Comparison of ENCODE assay signal across 17 cellular contexts in genomic region chr20:42441862-42442196, GRCh38.
"Had no signal": no experiment of that assay in that cellular context is flagged by ENCODE, and none has a peak within 500 bp of the region (broad histone marks: within the 10 kb centered on the region; RNA-seq: fewer than 3 reads in every experiment).

No MANE protein-coding gene starts in this region.

- H2AFZ ChIP-seq: parathyroid adenoma had no signal

- H3K9ac ChIP-seq: parathyroid adenoma had no signal

- H3K27ac Mint-ChIP-seq: activated B cell treated with CpG ODN at 0.5 μM for 24 hours; activated CD4-positive, alpha-beta memory T cell treated with anti-CD3 and anti-CD28 coated beads, Interleukin-2, amount 10 ng/mL, durations not matched to agents 7 days and 5 days; activated CD8-positive, alpha-beta memory T cell treated with anti-CD3 and anti-CD28 coated beads, Interleukin-2, amount 10 ng/mL, durations not matched to agents 7 days and 5 days; activated naive CD8-positive, alpha-beta T cell treated with anti-CD3 and anti-CD28 coated beads, Interleukin-2, amount 10 ng/mL, durations not matched to agents 7 days and 5 days had no signal

- H3K27me3 Mint-ChIP-seq: activated B cell treated with CpG ODN at 0.5 μM for 24 hours; activated CD4-positive, alpha-beta memory T cell treated with anti-CD3 and anti-CD28 coated beads, Interleukin-2, amount 10 ng/mL, durations not matched to agents 7 days and 5 days; activated CD8-positive, alpha-beta memory T cell treated with anti-CD3 and anti-CD28 coated beads, Interleukin-2, amount 10 ng/mL, durations not matched to agents 7 days and 5 days; activated naive CD8-positive, alpha-beta T cell treated with anti-CD3 and anti-CD28 coated beads, Interleukin-2, amount 10 ng/mL, durations not matched to agents 7 days and 5 days; stimulated activated naive B cell treated with anti-CD40 and anti-IgM and Interleukin-4, amounts not matched to agents 10 μg/mL and 1 μg/mL and 100 μg/mL, for 72 hours had no signal

- H3K27ac ChIP-seq: brain microvascular endothelial cell, neutrophil, parathyroid adenoma, thyroid gland had no signal

- DNase-seq: activated B cell treated with CpG ODN at 0.5 μM for 24 hours; activated CD4-positive, alpha-beta memory T cell treated with anti-CD3 and anti-CD28 coated beads, Interleukin-2, amount 10 ng/mL, durations not matched to agents 7 days and 5 days; activated CD4-positive, alpha-beta T cell treated with anti-CD3 and anti-CD28 coated beads for 4 hours; activated CD8-positive, alpha-beta memory T cell treated with anti-CD3 and anti-CD28 coated beads, Interleukin-2, amount 10 ng/mL, durations not matched to agents 7 days and 5 days; activated naive CD4-positive, alpha-beta T cell; activated naive CD8-positive, alpha-beta T cell treated with anti-CD3 and anti-CD28 coated beads, Interleukin-2, amount 10 ng/mL, durations not matched to agents 7 days and 5 days; brain microvascular endothelial cell; cerebellar nuclear complex; cortex of kidney; gastrocnemius medialis; kidney; mesendoderm; naive thymus-derived CD8-positive, alpha-beta T cell; stimulated activated naive B cell treated with anti-CD40 and anti-IgM and Interleukin-4, amounts not matched to agents 10 μg/mL and 1 μg/mL and 100 μg/mL, for 72 hours; thyroid gland had no signal

- H3K9me3 ChIP-seq: gastrocnemius medialis, neutrophil, thyroid gland had no signal

- H3K4me1 ChIP-seq: gastrocnemius medialis, thyroid gland had no signal

- H3K4me3 ChIP-seq: gastrocnemius medialis, thyroid gland had no signal

- H3K36me3 ChIP-seq: brain microvascular endothelial cell, gastrocnemius medialis, neutrophil, thyroid gland had no signal

- ATAC-seq: activated CD8-positive, alpha-beta memory T cell treated with anti-CD3 and anti-CD28 coated beads, Interleukin-2, amount 10 ng/mL, durations not matched to agents 7 days and 5 days; gastrocnemius medialis; naive thymus-derived CD8-positive, alpha-beta T cell; stimulated activated naive B cell treated with anti-CD40 and anti-IgM and Interleukin-4, amounts not matched to agents 10 μg/mL and 1 μg/mL and 100 μg/mL, for 72 hours had no signal

- H3K4me1 Mint-ChIP-seq: activated B cell treated with CpG ODN at 0.5 μM for 24 hours; activated CD4-positive, alpha-beta memory T cell treated with anti-CD3 and anti-CD28 coated beads, Interleukin-2, amount 10 ng/mL, durations not matched to agents 7 days and 5 days; activated CD8-positive, alpha-beta memory T cell treated with anti-CD3 and anti-CD28 coated beads, Interleukin-2, amount 10 ng/mL, durations not matched to agents 7 days and 5 days; activated naive CD8-positive, alpha-beta T cell treated with anti-CD3 and anti-CD28 coated beads, Interleukin-2, amount 10 ng/mL, durations not matched to agents 7 days and 5 days; naive thymus-derived CD8-positive, alpha-beta T cell; stimulated activated naive B cell treated with anti-CD40 and anti-IgM and Interleukin-4, amounts not matched to agents 10 μg/mL and 1 μg/mL and 100 μg/mL, for 72 hours had no signal

- H3K4me3 Mint-ChIP-seq: activated B cell treated with CpG ODN at 0.5 μM for 24 hours; activated CD4-positive, alpha-beta memory T cell treated with anti-CD3 and anti-CD28 coated beads, Interleukin-2, amount 10 ng/mL, durations not matched to agents 7 days and 5 days; activated CD8-positive, alpha-beta memory T cell treated with anti-CD3 and anti-CD28 coated beads, Interleukin-2, amount 10 ng/mL, durations not matched to agents 7 days and 5 days; activated naive CD8-positive, alpha-beta T cell treated with anti-CD3 and anti-CD28 coated beads, Interleukin-2, amount 10 ng/mL, durations not matched to agents 7 days and 5 days; naive thymus-derived CD8-positive, alpha-beta T cell; stimulated activated naive B cell treated with anti-CD40 and anti-IgM and Interleukin-4, amounts not matched to agents 10 μg/mL and 1 μg/mL and 100 μg/mL, for 72 hours had no signal

- H3K9me3 Mint-ChIP-seq: activated B cell treated with CpG ODN at 0.5 μM for 24 hours had no signal

- H3K79me2 ChIP-seq: parathyroid adenoma had no signal

- H3K36me3 Mint-ChIP-seq: activated CD8-positive, alpha-beta memory T cell treated with anti-CD3 and anti-CD28 coated beads, Interleukin-2, amount 10 ng/mL, durations not matched to agents 7 days and 5 days; activated naive CD8-positive, alpha-beta T cell treated with anti-CD3 and anti-CD28 coated beads, Interleukin-2, amount 10 ng/mL, durations not matched to agents 7 days and 5 days; stimulated activated naive B cell treated with anti-CD40 and anti-IgM and Interleukin-4, amounts not matched to agents 10 μg/mL and 1 μg/mL and 100 μg/mL, for 72 hours had no signal

- H3K27me3 ChIP-seq: brain microvascular endothelial cell, gastrocnemius medialis, neutrophil, thyroid gland had no signal
